ENCODE assay signal across 8 cellular contexts in the genomic region with DNA sequence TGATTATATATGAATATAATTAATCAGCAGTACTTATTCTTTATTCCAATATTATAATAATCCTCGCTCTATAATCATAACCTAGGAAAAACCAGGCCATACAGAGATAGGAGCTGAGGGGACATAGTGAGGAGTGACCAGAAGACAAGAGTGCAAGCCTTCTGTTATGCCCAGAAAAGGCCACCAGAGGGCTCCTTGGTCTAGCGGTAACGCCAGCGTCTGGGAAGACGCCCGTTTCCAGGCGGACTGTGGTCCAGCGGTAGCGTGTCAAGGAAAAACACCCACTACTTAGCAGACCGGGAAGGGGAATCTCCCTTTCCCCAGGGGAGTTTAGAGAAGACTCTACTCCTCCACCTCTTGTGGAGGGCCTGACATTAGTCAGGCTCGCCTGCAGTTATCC. TPM values are rescaled to one million over a fixed set of nuclear protein-coding genes. Genes with fewer than 3 reads are reported as not detected.
DNase-seq lines count a peak whose midpoint lies in the region; ATAC-seq and TF ChIP-seq lines count a peak whose summit lies in the region.
"Not testable (repeated sequence)": the region's sequence is repeated elsewhere in the genome, so short reads cannot be mapped to it uniquely, and the experiment has no call there.
"Had no signal": no experiment of that assay in that cellular context is flagged by ENCODE, and none has a peak within 500 bp of the region (broad histone marks: within the 10 kb centered on the region; RNA-seq: fewer than 3 reads in every experiment).

No MANE protein-coding gene starts in this region.

- H3K4me2 ChIP-seq in DND-41 (ENCODE audit: insufficient read depth, low read length); HCT116 (ENCODE audit: low read length); OCI-LY1 (ENCODE audit: low read length); neural progenitor cell: not testable (repeated sequence)

- ATAC-seq in DND-41 (ENCODE audit: insufficient read depth, low read depth); HCT116; WTC11: not testable (repeated sequence)

- H3K27me3 Mint-ChIP-seq in WTC11 (ENCODE audit: low read depth); chondrocyte (ENCODE audit: low read depth); neural progenitor cell (ENCODE audit: insufficient read depth, low read depth): not testable (repeated sequence)

- not testable (repeated sequence) for H3K27ac ChIP-seq in DND-41 (ENCODE audit: low read length); HCT116 (ENCODE audit: low read depth, low read length); OCI-LY1 (ENCODE audit: low read depth, low read length, poor library complexity, severe bottlenecking); neural progenitor cell

- TF ChIP-seq CTCF in DND-41 (IDR thresholded peaks at IDR 0.05; ENCODE audit: borderline replicate concordance, extremely low read depth, low read length, poor library complexity, severe bottlenecking) (peak; percentile 35), HCT116 (IDR thresholded peaks at IDR 0.05 in 2 of 3, conservative IDR thresholded peaks at IDR 0.05 in 1 of 3; ENCODE audit: borderline replicate concordance in 1 of 3, insufficient read depth in 1 of 3, low read depth in 2 of 3, low read length in 2 of 3) (peak in 2 of 3 experiments; percentile 31 to 41; a peak in 3 of 6 replicates), OCI-LY1 (IDR thresholded peaks at IDR 0.05; ENCODE audit: low read length) (0 out of 2 replicates have a peak, but pooled peaks have one; percentile 8), WTC11 (IDR thresholded peaks at IDR 0.05) (peak; percentile 71; the same call in 1 of the 2 replicates), chondrocyte (IDR thresholded peaks at IDR 0.05) (peak; percentile 46), neural progenitor cell (IDR thresholded peaks at IDR 0.05) (peak; percentile 48)

- POLR2A ChIA-PET in HCT116 (lab: Charles Lee); WTC11 (lab: Charles Lee): not testable (repeated sequence)

- not testable (repeated sequence) for H3F3A ChIP-seq in OCI-LY1 (ENCODE audit: insufficient read depth, low read length); neural progenitor cell (ENCODE audit: low read depth)

- not testable (repeated sequence) for H3K4me3 ChIP-seq in DND-41 (ENCODE audit: low read depth in 1 of 2, low read length in 2 of 2); HCT116 (replicated peaks in 1 of 2; ENCODE audit: low read depth in 1 of 2, low read length in 2 of 2); OCI-LY1 (ENCODE audit: low read depth, low read length, poor library complexity, severe bottlenecking); neural progenitor cell

- H3K36me3 Mint-ChIP-seq in WTC11 = peaks cover 91% of the 10 kb centered on the region
- H3K36me3 Mint-ChIP-seq in chondrocyte (ENCODE audit: low read depth) = peaks cover 43% of the 10 kb centered on the region
- not testable (repeated sequence) for H3K36me3 Mint-ChIP-seq in neural progenitor cell

- H3K27me3 ChIP-seq in DND-41 (ENCODE audit: insufficient read depth, low read length, poor library complexity); HCT116 (ENCODE audit: insufficient read depth, low read length); OCI-LY1 (ENCODE audit: insufficient read depth, low read length); neural progenitor cell: not testable (repeated sequence)

- RAD21 ChIA-PET in HCT116 (lab: Charles Lee; ENCODE audit: low non-redundant PET in 1 of 2, low total read pairs in 2 of 2, uncharacterized antibody in 2 of 2, unreplicated experiment in 2 of 2) = not testable (repeated sequence)

- not testable (repeated sequence) for BruUV-seq in HCT116 (replicated peaks; lab: Mats Ljungman, UMichigan)

- intact Hi-C loops in HCT116 (cut with micrococcal nuclease) = not testable (repeated sequence)

- H4K20me1 ChIP-seq in DND-41 (ENCODE audit: insufficient read depth, low read length); HCT116 (ENCODE audit: insufficient read depth); OCI-LY1 (ENCODE audit: insufficient read depth, low read length); neural progenitor cell (ENCODE audit: low read depth): not testable (repeated sequence)

- not testable (repeated sequence) for H3K4me1 ChIP-seq in DND-41 (ENCODE audit: insufficient read depth, low read length); HCT116 (ENCODE audit: control insufficient read depth in 1 of 2, insufficient read depth in 2 of 2, low read length in 2 of 2); OCI-LY1 (ENCODE audit: insufficient read depth, low read length, severe bottlenecking); neural progenitor cell

- TF ChIP-seq RAD21 in HCT116 (IDR thresholded peaks at IDR 0.05; ENCODE audit: low read depth) = peak; percentile 40

- not testable (repeated sequence) for TF ChIP-seq POLR2A in HCT116 (IDR thresholded peaks at IDR 0.05; ENCODE audit: borderline replicate concordance, extremely low read depth, insufficient read depth, insufficient read length)

- H3K9ac ChIP-seq in DND-41 (ENCODE audit: low read depth, low read length); HCT116 (ENCODE audit: low read length); OCI-LY1 (ENCODE audit: low read length); neural progenitor cell: not testable (repeated sequence)

- H3K9me3 Mint-ChIP-seq in WTC11 = peaks cover 73% of the 10 kb centered on the region
- peaks cover 69% of the 10 kb centered on the region for H3K9me3 Mint-ChIP-seq in chondrocyte (ENCODE audit: low read depth)
- H3K9me3 Mint-ChIP-seq in neural progenitor cell = peaks cover 62% of the 10 kb centered on the region

- CTCF ChIA-PET in HCT116 (lab: Charles Lee) = not testable (repeated sequence)
- CTCF ChIA-PET in WTC11 (lab: Charles Lee) = interaction anchor here (0.6 to 2.1 kb wide), 5 partner anchors 46 to 94 kb away, joined by 3 to 9 read pairs (median 4); a partner anchor contains a TSS

- H3K4me3 Mint-ChIP-seq in WTC11; chondrocyte (ENCODE audit: unreplicated experiment); neural progenitor cell: not testable (repeated sequence)

- not testable (repeated sequence) for H3K27ac Mint-ChIP-seq in WTC11; chondrocyte (ENCODE audit: unreplicated experiment); neural progenitor cell

- not testable (repeated sequence) for H3K36me3 ChIP-seq in DND-41 (ENCODE audit: insufficient read depth, low read length); HCT116 (ENCODE audit: control insufficient read depth in 1 of 2, insufficient read depth in 2 of 2, low read length in 2 of 2); OCI-LY1 (ENCODE audit: insufficient read depth, low read length); neural progenitor cell

- H3K9me3 ChIP-seq in DND-41 (ENCODE audit: insufficient read depth, low read length, severe bottlenecking) (peaks cover 63% of the 10 kb centered on the region), neural progenitor cell (ENCODE audit: low read depth) (peaks cover 41% of the 10 kb centered on the region)
- H3K9me3 ChIP-seq in HCT116 (ENCODE audit: control insufficient read depth in 1 of 2, insufficient read depth in 1 of 2, low read depth in 1 of 2, low read length in 2 of 2); OCI-LY1 (ENCODE audit: low read length): not testable (repeated sequence)

- peaks cover 10% of the 10 kb centered on the region for H3K4me1 Mint-ChIP-seq in WTC11
- not testable (repeated sequence) for H3K4me1 Mint-ChIP-seq in chondrocyte (ENCODE audit: low read depth); neural progenitor cell

- H2AFZ ChIP-seq in DND-41 (ENCODE audit: low read depth, low read length); HCT116 (ENCODE audit: low read depth, low read length, poor library complexity, severe bottlenecking); OCI-LY1 (ENCODE audit: low read length); neural progenitor cell (replicated peaks): not testable (repeated sequence)

- not testable (repeated sequence) for H3K9me2 ChIP-seq in HCT116 (ENCODE audit: insufficient read depth); OCI-LY1 (ENCODE audit: low read depth, low read length)

- not testable (repeated sequence) for H3K79me2 ChIP-seq in DND-41 (ENCODE audit: insufficient read depth, low read length); HCT116 (ENCODE audit: insufficient read depth, low read length); OCI-LY1 (ENCODE audit: insufficient read depth, low read length); neural progenitor cell (ENCODE audit: low read depth)

- DNase-seq in DND-41; HCT116 (ENCODE audit: low read depth, low spot score); chondrocyte (ENCODE audit: low spot score): not testable (repeated sequence)
- DNase-seq in NCI-H1105 treated with DMSO at 0.1 percent for 48 hours (lab: John Stamatoyannopoulos, UW) (peak; percentile 13), WTC11 (ENCODE audit: low spot score) (peak; percentile 81), neural progenitor cell (ENCODE audit: low spot score) (peak; percentile 39)

RNA-seq across cellular contexts. Expression of a gene that starts 46.0 kb away (rescaled TPM):
- total RNA-seq in HCT116 (2021; ENCODE audit: unreplicated experiment) = not detected
- polyA plus RNA-seq in HCT116 (2012) = not detected in 2 replicates
- total RNA-seq in WTC11 (2021) = 28.1 to 33.8 TPM (median 30.2 TPM) in 3 replicates
- 0.37 to 1.1 TPM (median 0.46 TPM) in 3 replicates for total RNA-seq in chondrocyte
- total RNA-seq in neural progenitor cell (ENCODE audit: low replicate concordance) = not detected in 2 replicates
- total RNA-seq: H7 had no signal

Comparison
In these comparisons a context has a peak if more than half of its experiments do, and no peak if none do; other contexts are left out.
1. CTCF ChIP-seq: peak in every context shown above with its lines; median percentile 71 in WTC11; 48 in neural progenitor cell; 46 in chondrocyte; 36 in HCT116; 35 in DND-41; 8 in OCI-LY1.
2. RNA of a gene that starts 46.0 kb away (total RNA-seq): 28.1 to 33.8 TPM in WTC11; 0.37 to 1.1 TPM in chondrocyte, not detected in HCT116 (single experiment) and not detected in neural progenitor cell; every median in the first group is over 10 times any median in the second.